In the genomic region with DNA sequence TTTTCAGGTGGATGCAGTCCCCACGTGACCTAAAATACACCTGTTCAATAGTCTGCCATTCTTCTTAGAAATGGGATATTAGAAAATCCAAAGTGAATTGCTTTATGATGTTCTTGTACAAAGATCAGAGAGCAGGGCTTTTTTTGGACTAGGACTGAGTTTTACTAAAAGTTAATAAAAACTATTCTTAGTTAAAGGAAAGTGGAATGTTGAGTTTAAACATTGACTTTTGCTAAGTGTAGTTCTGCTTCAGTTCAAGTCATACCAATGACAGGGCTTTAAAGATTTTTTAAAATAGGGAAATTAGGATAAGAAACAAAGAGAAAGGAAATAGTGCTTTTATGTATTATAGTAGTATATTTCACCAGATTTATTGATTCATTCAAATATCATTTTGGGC, we compare ENCODE assay signal across 1 cellular context.
TF ChIP-seq lines count a peak whose summit lies in the region.

SLC22A24 (minus strand) TSS at position 101 of the 400 bp plus-strand sequence. CDS start 442 bp downstream, outside the sequence.

TF ChIP-seq in K562, 482 proteins besides CTCF, POLR2A, EP300 and RAD21:
- TF ChIP-seq TFE3 (CRISPR knock-in tag; IDR thresholded peaks at IDR 0.05): peak; percentile 36; the same call in 1 of the 2 replicates
- no peak for TF ChIP-seq ASH1L (IDR thresholded peaks at IDR 0.05; ENCODE audit: borderline replicate concordance, low read depth, partially characterized antibody)
TF ChIP-seq in K562: peak in this region for 1.
